Comparison of ENCODE assay signal across 1 cellular context in genomic region chr1:247078315-247079140, GRCh38.
TF ChIP-seq lines count a peak whose summit lies in the region.

ZNF670 (minus strand) TSS chr1:247078811; CDS start chr1:247078596, 215 bp downstream.

TF ChIP-seq in HepG2, 621 proteins besides CTCF, POLR2A, EP300 and RAD21 (continued from another document and continues in another):
- TF ChIP-seq ZNF280B (CRISPR knock-in tag; IDR thresholded peaks at IDR 0.05; ENCODE audit: borderline replicate concordance) = 0 out of 2 replicates have a peak, but pooled peaks have one; percentile 61
- TF ChIP-seq ZNF703 (CRISPR knock-in tag; IDR thresholded peaks at IDR 0.05; ENCODE audit: borderline replicate concordance) = peak; percentile 79; the same call in 1 of the 2 replicates
- 0 out of 2 replicates have a peak, but pooled peaks have one; percentile 37 for TF ChIP-seq E2F1 (CRISPR knock-in tag; IDR thresholded peaks at IDR 0.05)
- no peak for TF ChIP-seq MTA3 (CRISPR knock-in tag; IDR thresholded peaks at IDR 0.05)
- TF ChIP-seq ZSCAN29 (CRISPR knock-in tag; conservative IDR thresholded peaks at IDR 0.05) = no peak; the same call in 1 of the 2 replicates
- peak; percentile 54; the same call in 1 of the 2 replicates for TF ChIP-seq RNF2 (conservative IDR thresholded peaks at IDR 0.05; ENCODE audit: low read depth)
- no peak for TF ChIP-seq KDM3A (CRISPR knock-in tag; IDR thresholded peaks at IDR 0.05; ENCODE audit: low read depth)
- no peak for TF ChIP-seq NFKBIZ (CRISPR knock-in tag; IDR thresholded peaks at IDR 0.05)
- TF ChIP-seq IKZF5 (CRISPR knock-in tag; IDR thresholded peaks at IDR 0.05) = peak; percentile 45; the same call in 1 of the 2 replicates
- 0 out of 2 replicates have a peak, but pooled peaks have one; percentile 26 for TF ChIP-seq PHF21A (CRISPR knock-in tag; IDR thresholded peaks at IDR 0.05)
- no peak for TF ChIP-seq JUND (CRISPR knock-in tag; IDR thresholded peaks at IDR 0.05)
- TF ChIP-seq SMYD3 (CRISPR knock-in tag; IDR thresholded peaks at IDR 0.05) = no peak
- peak; percentile 92 for TF ChIP-seq DRAP1 (CRISPR knock-in tag; IDR thresholded peaks at IDR 0.05)
- 0 out of 2 replicates have a peak, but pooled peaks have one; percentile 54 for TF ChIP-seq ATF7-NPFF (CRISPR knock-in tag; IDR thresholded peaks at IDR 0.05; ENCODE audit: low read depth)
- peak; percentile 64; the same call in 1 of the 2 replicates for TF ChIP-seq SIN3A (IDR thresholded peaks at IDR 0.05; ENCODE audit: borderline replicate concordance, low read depth, low read length)
- no peak for TF ChIP-seq SOX6 (IDR thresholded peaks at IDR 0.05)
- peak; percentile 38; the same call in 1 of the 2 replicates for TF ChIP-seq SOX6 (CRISPR knock-in tag; IDR thresholded peaks at IDR 0.05)
- no peak for TF ChIP-seq ZNF503 (CRISPR knock-in tag; IDR thresholded peaks at IDR 0.05)
- TF ChIP-seq ARID4A (CRISPR knock-in tag; IDR thresholded peaks at IDR 0.05; ENCODE audit: borderline replicate concordance) = peak; percentile 67
- TF ChIP-seq RBFOX2 (IDR thresholded peaks at IDR 0.05; ENCODE audit: low read depth, low read length) = peak; percentile 82
- peak; percentile 53; the same call in 1 of the 3 replicates for TF ChIP-seq MXI1 (IDR thresholded peaks at IDR 0.05; ENCODE audit: borderline replicate concordance, low read depth, low read length)
- TF ChIP-seq NRL (CRISPR knock-in tag; IDR thresholded peaks at IDR 0.05; ENCODE audit: borderline replicate concordance) = peak; percentile 83
- no peak for TF ChIP-seq ARNTL (CRISPR knock-in tag; IDR thresholded peaks at IDR 0.05)
- peak; percentile 47; the same call in 1 of the 2 replicates for TF ChIP-seq TFDP1 (CRISPR knock-in tag; IDR thresholded peaks at IDR 0.05; ENCODE audit: borderline replicate concordance)
- peak; percentile 70 for TF ChIP-seq ZNF687 (CRISPR knock-in tag; IDR thresholded peaks at IDR 0.05)
- TF ChIP-seq ZNF350 (CRISPR knock-in tag; IDR thresholded peaks at IDR 0.05; ENCODE audit: borderline replicate concordance, low read depth) = peak; percentile 71; the same call in 1 of the 2 replicates
- peak; percentile 76; the same call in 1 of the 2 replicates for TF ChIP-seq TAF1 (CRISPR knock-in tag; IDR thresholded peaks at IDR 0.05)
- peak; percentile 57; the same call in 1 of the 2 replicates for TF ChIP-seq ZGPAT (CRISPR knock-in tag; IDR thresholded peaks at IDR 0.05)
- peak; percentile 38; the same call in 1 of the 2 replicates for TF ChIP-seq KMT2A (CRISPR knock-in tag; IDR thresholded peaks at IDR 0.05)
- 0 out of 2 replicates have a peak, but pooled peaks have one; percentile 16 for TF ChIP-seq FOXJ3 (CRISPR knock-in tag; IDR thresholded peaks at IDR 0.05; ENCODE audit: borderline replicate concordance)
- TF ChIP-seq ZFP82 (CRISPR knock-in tag; IDR thresholded peaks at IDR 0.05; ENCODE audit: borderline replicate concordance) = 0 out of 2 replicates have a peak, but pooled peaks have one; percentile 1
- TF ChIP-seq ZNF768 (CRISPR knock-in tag; IDR thresholded peaks at IDR 0.05) = peak; percentile 37; the same call in 1 of the 2 replicates
- peak; percentile 68 for TF ChIP-seq SP2 (CRISPR knock-in tag; IDR thresholded peaks at IDR 0.05)
- TF ChIP-seq ZNF670 (CRISPR knock-in tag; IDR thresholded peaks at IDR 0.05; ENCODE audit: borderline replicate concordance) = no peak
- TF ChIP-seq MYPOP (CRISPR knock-in tag; IDR thresholded peaks at IDR 0.05) = no peak
- peak; percentile 38; the same call in 1 of the 2 replicates for TF ChIP-seq HOXA3 (CRISPR knock-in tag; IDR thresholded peaks at IDR 0.05)
- TF ChIP-seq EED (CRISPR knock-in tag; IDR thresholded peaks at IDR 0.05) = 0 out of 2 replicates have a peak, but pooled peaks have one; percentile 46
- TF ChIP-seq NR2C2 (CRISPR knock-in tag; IDR thresholded peaks at IDR 0.05; ENCODE audit: borderline replicate concordance) = no peak
- TF ChIP-seq AGO2 (optimal IDR thresholded peaks at IDR 0.05; ENCODE audit: low read depth, low read length) = peak; percentile 74
